In genomic region chr2:112962308-112963175, GRCh38 we compare ENCODE assay signal across 20 cellular contexts. TPM values are rescaled to one million over a fixed set of nuclear protein-coding genes. Genes with fewer than 3 reads are reported as not detected.
A peak's percentile ranks its signal among the peaks of the same experiment; 100 is the strongest.
DNase-seq lines count a peak whose midpoint lies in the region; ATAC-seq and TF ChIP-seq lines count a peak whose summit lies in the region.
"Had no signal": no experiment of that assay in that cellular context is flagged by ENCODE, and none has a peak within 500 bp of the region (broad histone marks: within the 10 kb centered on the region; RNA-seq: fewer than 3 reads in every experiment).

No MANE protein-coding gene starts in this region.

- H3K9me3 ChIP-seq in mammary epithelial cell (replicated peaks; ENCODE audit: insufficient read depth, low read length), result no peaks in the 10 kb centered on the region
- no peaks in the 10 kb centered on the region for H3K9me3 ChIP-seq in breast epithelium
- no peaks in the 10 kb centered on the region for H3K9me3 ChIP-seq in esophagus muscularis mucosa
- H3K9me3 ChIP-seq: Peyer's patch had no signal

- dilution Hi-C loops in mammary epithelial cell (cut with HindIII; ENCODE audit: low sequenced_read_pairs), result no loop called here

- H3K36me3 Mint-ChIP-seq in Calu3 (ENCODE audit: insufficient read depth, unreplicated experiment), result no peaks in the 10 kb centered on the region
- H3K36me3 Mint-ChIP-seq: CD4-positive, CD25-positive, alpha-beta regulatory T cell had no signal

- H3K4me3 ChIP-seq in mammary epithelial cell (replicated peaks in 1 of 3; ENCODE audit: insufficient read depth in 1 of 3, low read depth in 2 of 3, low read length in 3 of 3), result no peak overlapping the region
- H3K4me3 ChIP-seq in breast epithelium, result no peak overlapping the region
- H3K4me3 ChIP-seq in esophagus muscularis mucosa, result no peak overlapping the region
- H3K4me3 ChIP-seq: GM23248, Peyer's patch had no signal

- intact Hi-C loops in mammary epithelial cell (cut with micrococcal nuclease) (loop anchor here (5.0 kb wide), 1 partner anchor 110 kb away; no protein-coding TSS in a partner anchor), breast epithelium (cut with DNase I; ENCODE audit: low total_unique reads) (no loop called here), esophagus muscularis mucosa (cut with DNase I) (no loop called here), Calu3 (cut with micrococcal nuclease; ENCODE audit: unreplicated experiment) (no loop called here)

- in situ Hi-C loops in mammary epithelial cell (cut with MboI; ENCODE audit: low sequenced_read_pairs in 2 of 2), result no loop called here

- H3K27me3 ChIP-seq in mammary epithelial cell (ENCODE audit: insufficient read depth, low read length) (no peaks in the 10 kb centered on the region), breast epithelium (no peaks in the 10 kb centered on the region), esophagus muscularis mucosa (peaks cover 0 to 6% (median 0%) of the 10 kb centered on the region in 4 donors)
- H3K27me3 ChIP-seq: Peyer's patch had no signal

- no TSS peak for BruUV-seq in mammary epithelial cell (replicated peaks; lab: Mats Ljungman, UMichigan)
- BruUV-seq in Calu3 (replicated peaks; lab: Mats Ljungman, UMichigan), result no TSS peak

- H3K4me3 Mint-ChIP-seq in Calu3 (ENCODE audit: low read depth, unreplicated experiment), result no peak overlapping the region
- H3K4me3 Mint-ChIP-seq: CD4-positive, CD25-positive, alpha-beta regulatory T cell; H9 had no signal

- H3K9ac ChIP-seq in mammary epithelial cell (ENCODE audit: insufficient read depth, low read length), result no peak overlapping the region
- H3K9ac ChIP-seq: GM23248 had no signal

- TF ChIP-seq POLR2A in breast epithelium (IDR thresholded peaks at IDR 0.05), result no peak
- no peak for TF ChIP-seq POLR2A in esophagus muscularis mucosa (IDR thresholded peaks at IDR 0.05; ENCODE audit: low read depth)

- H3K79me2 ChIP-seq in mammary epithelial cell (ENCODE audit: insufficient read depth, low read length), result no peaks in the 10 kb centered on the region

- no peak overlapping the region for H2AFZ ChIP-seq in mammary epithelial cell (ENCODE audit: low read depth, low read length)
- H2AFZ ChIP-seq: GM23248 had no signal

- no peak overlapping the region for H3K27ac Mint-ChIP-seq in Calu3 (ENCODE audit: unreplicated experiment)
- H3K27ac Mint-ChIP-seq: CD4-positive, CD25-positive, alpha-beta regulatory T cell had no signal

- peak; percentile 47 for DNase-seq in mammary epithelial cell
- DNase-seq in breast epithelium (ENCODE audit: low spot score in 2 of 2), result no peak
- DNase-seq in M059J (ENCODE audit: low read depth), result peak; percentile 9
- peak; percentile 45 for DNase-seq in esophagus muscularis mucosa (ENCODE audit: extremely low spot score)
- no peak for DNase-seq in Calu3
- DNase-seq: CD4-positive, CD25-positive, alpha-beta regulatory T cell; GM23248; H9; IMR-90; NCI-H1694; NCI-H2081; NCI-H446 treated with DMSO at 0.1 percent for 48 hours; NCI-H526 treated with DMSO at 0.1 percent for 48 hours; Peyer's patch had no signal

- H3K9me3 Mint-ChIP-seq in Calu3 (ENCODE audit: low read depth, unreplicated experiment), result no peaks in the 10 kb centered on the region
- H3K9me3 Mint-ChIP-seq: H9 had no signal

- no peak for TF ChIP-seq EP300 in esophagus muscularis mucosa (IDR thresholded peaks at IDR 0.05)

- H3K4me1 ChIP-seq in mammary epithelial cell (ENCODE audit: insufficient read depth, low read length) (no peaks in the 10 kb centered on the region), breast epithelium (no peaks in the 10 kb centered on the region), esophagus muscularis mucosa (no peaks in the 10 kb centered on the region)
- H3K4me1 ChIP-seq: Peyer's patch had no signal

- 100% methylated on average over 3 of the region's 3 CpGs for WGBS in mammary epithelial cell (ENCODE audit: low coverage, missing lambda C conversion rate)
- 70% methylated on average over 3 of the region's 3 CpGs for WGBS in esophagus muscularis mucosa

- no peaks in the 10 kb centered on the region for H3K36me3 ChIP-seq in mammary epithelial cell (ENCODE audit: insufficient read depth, low read length)
- H3K36me3 ChIP-seq in breast epithelium, result no peaks in the 10 kb centered on the region
- no peaks in the 10 kb centered on the region for H3K36me3 ChIP-seq in esophagus muscularis mucosa
- H3K36me3 ChIP-seq: Peyer's patch had no signal

- H4K20me1 ChIP-seq in mammary epithelial cell (ENCODE audit: insufficient read depth, low read length), result no peaks in the 10 kb centered on the region

- H3K27me3 Mint-ChIP-seq in Calu3 (ENCODE audit: unreplicated experiment), result no peaks in the 10 kb centered on the region

- H3K4me1 Mint-ChIP-seq in Calu3 (ENCODE audit: low read depth, unreplicated experiment), result no peaks in the 10 kb centered on the region
- H3K4me1 Mint-ChIP-seq: CD4-positive, CD25-positive, alpha-beta regulatory T cell; H9 had no signal

- H3K4me2 ChIP-seq in mammary epithelial cell (ENCODE audit: insufficient read depth, low read depth, low read length), result no peak overlapping the region

- ATAC-seq in HG03457 (IDR thresholded peaks at IDR 0.05; ENCODE audit: unreplicated experiment), result no peak
- ATAC-seq in HG03135 (IDR thresholded peaks at IDR 0.05; ENCODE audit: unreplicated experiment), result no peak
- ATAC-seq: SK-N-SH treated with all-trans-retinoic acid at 6 μM for 48 hours had no signal

- CTCF ChIA-PET in mammary epithelial cell (lab: Charles Lee; ENCODE audit: low non-redundant PET), result no interaction called here
- CTCF ChIA-PET in Calu3 (lab: Charles Lee), result no interaction called here

- no peak overlapping the region for H3K27ac ChIP-seq in mammary epithelial cell (ENCODE audit: insufficient read depth, low read depth, low read length)
- H3K27ac ChIP-seq in breast epithelium, result no peak overlapping the region
- H3K27ac ChIP-seq in esophagus muscularis mucosa (replicated peaks in 1 of 4), result no peak overlapping the region
- H3K27ac ChIP-seq: GM23248, Peyer's patch had no signal

- TF ChIP-seq CTCF in mammary epithelial cell (conservative IDR thresholded peaks at IDR 0.05 in 1 of 2, IDR thresholded peaks at IDR 0.05 in 1 of 2; ENCODE audit: extremely low read depth in 1 of 2, insufficient read depth in 1 of 2, low read depth in 1 of 2, low read length in 2 of 2) (no peak), breast epithelium (IDR thresholded peaks at IDR 0.05) (no peak), esophagus muscularis mucosa (IDR thresholded peaks at IDR 0.05) (no peak), Calu3 (IDR thresholded peaks at IDR 0.05; ENCODE audit: unreplicated experiment) (no peak)

RNA-seq across cellular contexts. Expression of gene IL36G, which starts 15.3 kb away (rescaled TPM):
- total RNA-seq in mammary epithelial cell (1 to 10 TPM in 1 of 2 donors, not detected in 1; 1.9 TPM), breast epithelium (not detected), esophagus muscularis mucosa (not detected), Calu3 (2022) (0.38 TPM in 1 of 2 replicates, not detected in the other)
- polyA plus RNA-seq in mammary epithelial cell, result 1.4 TPM
- polyA minus RNA-seq in mammary epithelial cell, result not detected
- total RNA-seq in M059J (2014; rRNA removed; shearing (Covaris generic)), result not detected in 2 replicates
- total RNA-seq: CD4-positive, CD25-positive, alpha-beta regulatory T cell; GM23248; H9; IMR-90; Peyer's patch; T-helper 2 cell treated with Interferon-gamma antibody and Interleukin-4, amounts not matched to agents 100 ng/mL and 5 ng/mL, for 36 hours had no signal
- polyA plus RNA-seq: BJ; CD4-positive, CD25-positive, alpha-beta regulatory T cell; GM23248; IMR-90 had no signal

RNA-seq across cellular contexts. Expression of gene IL36A, which starts 42.7 kb away (rescaled TPM):
- total RNA-seq in mammary epithelial cell (not detected), breast epithelium (not detected), esophagus muscularis mucosa (not detected), Calu3 (2022) (not detected in 2 replicates)
- polyA plus RNA-seq in mammary epithelial cell, result not detected
- not detected for polyA minus RNA-seq in mammary epithelial cell
- not detected in 2 replicates for total RNA-seq in M059J (2014; rRNA removed; shearing (Covaris generic))
- total RNA-seq: CD4-positive, CD25-positive, alpha-beta regulatory T cell; Daoy; GM23248; H9; IMR-90; Peyer's patch had no signal
- polyA plus RNA-seq: BJ, GM23248, IMR-90 had no signal

RNA-seq across cellular contexts. Expression of gene IL37, which starts 51.6 kb away (rescaled TPM):
- total RNA-seq in mammary epithelial cell (not detected), breast epithelium (not detected), esophagus muscularis mucosa (not detected), Calu3 (2022) (1.9 and 2.0 TPM in 2 replicates)
- polyA plus RNA-seq in mammary epithelial cell, result not detected
- polyA minus RNA-seq in mammary epithelial cell, result not detected
- 0.30 TPM in 1 of 2 replicates, not detected in the other for total RNA-seq in M059J (2014; rRNA removed; shearing (Covaris generic))
- total RNA-seq: CD4-positive, CD25-positive, alpha-beta regulatory T cell; Daoy; GM23248; H9; IMR-90; Peyer's patch; T-helper 2 cell treated with Interferon-gamma antibody and Interleukin-4, amounts not matched to agents 100 ng/mL and 5 ng/mL, for 36 hours had no signal
- polyA plus RNA-seq: BJ; CD4-positive, CD25-positive, alpha-beta regulatory T cell; GM23248 had no signal

Comparison
In these comparisons a context has a peak if more than half of its experiments do, and no peak if none do; other contexts are left out.
1. DNase-seq: peak in mammary epithelial cell (single experiment), M059J (single experiment) and esophagus muscularis mucosa (single experiment); none in breast epithelium (0 of 2) and Calu3 (single experiment).